1 cellular context compared by ENCODE assay signal in the genomic region with DNA sequence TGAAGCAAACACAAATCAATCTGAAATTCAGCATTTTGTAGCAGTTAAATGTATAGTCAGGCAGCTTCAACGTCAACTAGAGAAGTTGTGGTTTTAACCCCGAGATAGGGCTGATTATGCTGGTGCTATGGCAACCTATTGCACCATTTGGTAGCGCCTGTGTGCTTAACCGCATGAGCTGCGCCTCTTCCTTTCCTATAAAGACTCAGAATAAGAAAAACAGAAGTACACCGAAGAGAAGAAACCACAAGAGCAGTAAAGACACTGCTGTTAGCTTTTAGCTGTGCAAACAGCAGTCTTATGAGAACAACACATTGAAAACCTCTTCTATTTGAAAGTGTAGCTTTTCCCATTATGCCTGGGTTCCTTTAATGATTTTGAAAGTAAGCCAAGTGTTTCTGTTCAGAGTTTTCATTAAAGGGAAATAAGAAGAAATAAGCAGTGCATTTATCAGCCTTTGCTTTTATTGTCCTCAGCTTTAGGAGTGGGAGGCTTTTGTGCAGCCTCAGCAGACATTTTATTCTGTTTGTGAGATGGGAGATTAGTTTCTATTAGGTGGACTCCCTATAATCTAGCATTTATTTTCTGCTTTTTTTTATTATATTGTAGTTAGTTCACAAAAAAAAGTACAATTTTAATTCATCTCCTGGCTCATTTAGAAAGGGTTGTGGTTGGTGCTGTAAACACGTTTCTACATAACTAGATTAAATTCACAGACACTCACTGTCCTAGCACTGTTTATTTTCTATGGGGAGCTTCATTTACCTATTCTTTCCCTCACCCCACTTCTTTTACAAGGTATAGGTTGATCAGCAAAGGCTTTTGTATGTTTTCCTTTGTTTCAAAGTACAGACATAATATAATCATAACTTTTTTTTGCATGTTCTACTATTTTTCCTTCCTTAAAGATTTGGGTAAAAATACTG.
TF ChIP-seq lines count a peak whose summit lies in the region.

No MANE protein-coding gene starts in this region.

TF ChIP-seq in K562, 482 proteins besides CTCF, POLR2A, EP300 and RAD21 (continued from another document and continues in another):
- TF ChIP-seq, protein P1, sequence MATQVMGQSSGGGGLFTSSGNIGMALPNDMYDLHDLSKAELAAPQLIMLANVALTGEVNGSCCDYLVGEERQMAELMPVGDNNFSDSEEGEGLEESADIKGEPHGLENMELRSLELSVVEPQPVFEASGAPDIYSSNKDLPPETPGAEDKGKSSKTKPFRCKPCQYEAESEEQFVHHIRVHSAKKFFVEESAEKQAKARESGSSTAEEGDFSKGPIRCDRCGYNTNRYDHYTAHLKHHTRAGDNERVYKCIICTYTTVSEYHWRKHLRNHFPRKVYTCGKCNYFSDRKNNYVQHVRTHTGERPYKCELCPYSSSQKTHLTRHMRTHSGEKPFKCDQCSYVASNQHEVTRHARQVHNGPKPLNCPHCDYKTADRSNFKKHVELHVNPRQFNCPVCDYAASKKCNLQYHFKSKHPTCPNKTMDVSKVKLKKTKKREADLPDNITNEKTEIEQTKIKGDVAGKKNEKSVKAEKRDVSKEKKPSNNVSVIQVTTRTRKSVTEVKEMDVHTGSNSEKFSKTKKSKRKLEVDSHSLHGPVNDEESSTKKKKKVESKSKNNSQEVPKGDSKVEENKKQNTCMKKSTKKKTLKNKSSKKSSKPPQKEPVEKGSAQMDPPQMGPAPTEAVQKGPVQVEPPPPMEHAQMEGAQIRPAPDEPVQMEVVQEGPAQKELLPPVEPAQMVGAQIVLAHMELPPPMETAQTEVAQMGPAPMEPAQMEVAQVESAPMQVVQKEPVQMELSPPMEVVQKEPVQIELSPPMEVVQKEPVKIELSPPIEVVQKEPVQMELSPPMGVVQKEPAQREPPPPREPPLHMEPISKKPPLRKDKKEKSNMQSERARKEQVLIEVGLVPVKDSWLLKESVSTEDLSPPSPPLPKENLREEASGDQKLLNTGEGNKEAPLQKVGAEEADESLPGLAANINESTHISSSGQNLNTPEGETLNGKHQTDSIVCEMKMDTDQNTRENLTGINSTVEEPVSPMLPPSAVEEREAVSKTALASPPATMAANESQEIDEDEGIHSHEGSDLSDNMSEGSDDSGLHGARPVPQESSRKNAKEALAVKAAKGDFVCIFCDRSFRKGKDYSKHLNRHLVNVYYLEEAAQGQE (CRISPR knock-in tag; IDR thresholded peaks at IDR 0.05; ENCODE audit: low read depth) = no peak
- TF ChIP-seq GATA2 (CRISPR knock-in tag; IDR thresholded peaks at IDR 0.05) (peak; percentile 66), ZNF551 (CRISPR knock-in tag; IDR thresholded peaks at IDR 0.05) (no peak), MAFG (tag; conservative IDR thresholded peaks at IDR 0.05) (peak; percentile 39; the same call in 1 of the 2 replicates), ELF1 (tag; IDR thresholded peaks at IDR 0.05) (no peak), CCAR2 (IDR thresholded peaks at IDR 0.05; ENCODE audit: low read depth, low read length) (no peak), RHOXF2B (CRISPR knock-in tag; conservative IDR thresholded peaks at IDR 0.05) (no peak), ZNF253 (CRISPR knock-in tag; conservative IDR thresholded peaks at IDR 0.05) (no peak), HNRNPH1 (optimal IDR thresholded peaks at IDR 0.05; ENCODE audit: low read depth, low read length) (no peak), ZFP36 (IDR thresholded peaks at IDR 0.05; ENCODE audit: low read depth, low read length, partially characterized antibody) (no peak), NR0B1 (IDR thresholded peaks at IDR 0.05; ENCODE audit: partially characterized antibody) (no peak), ATF3 (IDR thresholded peaks at IDR 0.05) (peak; percentile 62; the same call in 1 of the 2 replicates), ATF3 (CRISPR knock-in tag; conservative IDR thresholded peaks at IDR 0.05) (no peak), IFI16 (CRISPR knock-in tag; IDR thresholded peaks at IDR 0.05) (no peak), DACH1 (IDR thresholded peaks at IDR 0.05; ENCODE audit: partially characterized antibody) (no peak), ZFX (CRISPR knock-in tag; IDR thresholded peaks at IDR 0.05) (no peak), EZH2 (IDR thresholded peaks at IDR 0.05; ENCODE audit: borderline replicate concordance, low read depth, low read length) (no peak), NONO (IDR thresholded peaks at IDR 0.05; ENCODE audit: low read depth in 2 of 2, low read length in 1 of 2) (no peak), MCM7 (IDR thresholded peaks at IDR 0.05) (no peak), TEAD4 (IDR thresholded peaks at IDR 0.05; ENCODE audit: low read length) (peak; percentile 65), TEAD4 (CRISPR knock-in tag; IDR thresholded peaks at IDR 0.05; ENCODE audit: borderline replicate concordance) (no peak), CREB3L1 (IDR thresholded peaks at IDR 0.05; ENCODE audit: borderline replicate concordance, low read depth) (no peak), ZNF263 (CRISPR knock-in tag; IDR thresholded peaks at IDR 0.05; ENCODE audit: borderline replicate concordance) (no peak), BRD4 (IDR thresholded peaks at IDR 0.05) (no peak), MEIS2 (IDR thresholded peaks at IDR 0.05; ENCODE audit: partially characterized antibody) (peak; percentile 3), HMGN3 (IDR thresholded peaks at IDR 0.05; ENCODE audit: borderline replicate concordance, extremely low read depth, insufficient read length, low read depth, low read length) (no peak), HDAC2 (IDR thresholded peaks at IDR 0.05) (no peak), NFRKB (IDR thresholded peaks at IDR 0.05; ENCODE audit: low read depth) (peak; percentile 69), PHB2 (IDR thresholded peaks at IDR 0.05; ENCODE audit: low read depth) (no peak), MAFK (IDR thresholded peaks at IDR 0.05; ENCODE audit: low read length) (peak; percentile 39), ETV5 (CRISPR knock-in tag; IDR thresholded peaks at IDR 0.05; ENCODE audit: low read depth) (no peak), STAT5A (IDR thresholded peaks at IDR 0.05; ENCODE audit: borderline replicate concordance, low read length) (no peak; the same call in 1 of the 2 replicates), NR3C1 (CRISPR knock-in tag; IDR thresholded peaks at IDR 0.05) (no peak), ZFP1 (CRISPR knock-in tag; IDR thresholded peaks at IDR 0.05) (no peak), ZNF76 (CRISPR knock-in tag; IDR thresholded peaks at IDR 0.05; ENCODE audit: borderline replicate concordance) (no peak), SLC30A9 (CRISPR knock-in tag; IDR thresholded peaks at IDR 0.05) (no peak), HNRNPL (IDR thresholded peaks at IDR 0.05; ENCODE audit: low read depth, low read length) (no peak), STAG1 (CRISPR knock-in tag; IDR thresholded peaks at IDR 0.05; ENCODE audit: borderline replicate concordance) (no peak), FOXA1 (IDR thresholded peaks at IDR 0.05; ENCODE audit: borderline replicate concordance) (no peak), MXI1 (IDR thresholded peaks at IDR 0.05; ENCODE audit: low read depth, low read length) (peak; percentile 91), SREBF1 (IDR thresholded peaks at IDR 0.05; ENCODE audit: borderline replicate concordance, low read depth, low read length) (no peak), BHLHE40 (IDR thresholded peaks at IDR 0.05; ENCODE audit: low read length) (no peak), ILK (tag; IDR thresholded peaks at IDR 0.05; ENCODE audit: borderline replicate concordance, low read depth) (no peak), NUFIP1 (IDR thresholded peaks at IDR 0.05; ENCODE audit: partially characterized antibody) (no peak), ZNF143 (CRISPR knock-in tag; IDR thresholded peaks at IDR 0.05) (no peak), SMARCC2 (IDR thresholded peaks at IDR 0.05; ENCODE audit: low read depth) (no peak), ZNF354B (CRISPR knock-in tag; IDR thresholded peaks at IDR 0.05) (no peak), POLR3G (IDR thresholded peaks at IDR 0.05; ENCODE audit: extremely low read depth, insufficient read length, insufficient replicate concordance) (no peak), SFPQ (IDR thresholded peaks at IDR 0.05; ENCODE audit: low read depth, low read length) (no peak), ZNF232 (CRISPR knock-in tag; IDR thresholded peaks at IDR 0.05) (no peak)
- TF ChIP-seq, protein P2, sequence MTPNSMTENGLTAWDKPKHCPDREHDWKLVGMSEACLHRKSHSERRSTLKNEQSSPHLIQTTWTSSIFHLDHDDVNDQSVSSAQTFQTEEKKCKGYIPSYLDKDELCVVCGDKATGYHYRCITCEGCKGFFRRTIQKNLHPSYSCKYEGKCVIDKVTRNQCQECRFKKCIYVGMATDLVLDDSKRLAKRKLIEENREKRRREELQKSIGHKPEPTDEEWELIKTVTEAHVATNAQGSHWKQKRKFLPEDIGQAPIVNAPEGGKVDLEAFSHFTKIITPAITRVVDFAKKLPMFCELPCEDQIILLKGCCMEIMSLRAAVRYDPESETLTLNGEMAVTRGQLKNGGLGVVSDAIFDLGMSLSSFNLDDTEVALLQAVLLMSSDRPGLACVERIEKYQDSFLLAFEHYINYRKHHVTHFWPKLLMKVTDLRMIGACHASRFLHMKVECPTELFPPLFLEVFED (CRISPR knock-in tag; conservative IDR thresholded peaks at IDR 0.05) = no peak
- TF ChIP-seq, protein P3, sequence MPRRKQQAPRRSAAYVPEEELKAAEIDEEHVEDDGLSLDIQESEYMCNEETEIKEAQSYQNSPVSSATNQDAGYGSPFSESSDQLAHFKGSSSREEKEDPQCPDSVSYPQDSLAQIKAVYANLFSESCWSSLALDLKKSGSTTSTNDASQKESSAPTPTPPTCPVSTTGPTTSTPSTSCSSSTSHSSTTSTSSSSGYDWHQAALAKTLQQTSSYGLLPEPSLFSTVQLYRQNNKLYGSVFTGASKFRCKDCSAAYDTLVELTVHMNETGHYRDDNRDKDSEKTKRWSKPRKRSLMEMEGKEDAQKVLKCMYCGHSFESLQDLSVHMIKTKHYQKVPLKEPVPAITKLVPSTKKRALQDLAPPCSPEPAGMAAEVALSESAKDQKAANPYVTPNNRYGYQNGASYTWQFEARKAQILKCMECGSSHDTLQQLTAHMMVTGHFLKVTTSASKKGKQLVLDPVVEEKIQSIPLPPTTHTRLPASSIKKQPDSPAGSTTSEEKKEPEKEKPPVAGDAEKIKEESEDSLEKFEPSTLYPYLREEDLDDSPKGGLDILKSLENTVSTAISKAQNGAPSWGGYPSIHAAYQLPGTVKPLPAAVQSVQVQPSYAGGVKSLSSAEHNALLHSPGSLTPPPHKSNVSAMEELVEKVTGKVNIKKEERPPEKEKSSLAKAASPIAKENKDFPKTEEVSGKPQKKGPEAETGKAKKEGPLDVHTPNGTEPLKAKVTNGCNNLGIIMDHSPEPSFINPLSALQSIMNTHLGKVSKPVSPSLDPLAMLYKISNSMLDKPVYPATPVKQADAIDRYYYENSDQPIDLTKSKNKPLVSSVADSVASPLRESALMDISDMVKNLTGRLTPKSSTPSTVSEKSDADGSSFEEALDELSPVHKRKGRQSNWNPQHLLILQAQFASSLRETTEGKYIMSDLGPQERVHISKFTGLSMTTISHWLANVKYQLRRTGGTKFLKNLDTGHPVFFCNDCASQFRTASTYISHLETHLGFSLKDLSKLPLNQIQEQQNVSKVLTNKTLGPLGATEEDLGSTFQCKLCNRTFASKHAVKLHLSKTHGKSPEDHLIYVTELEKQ (CRISPR knock-in tag; IDR thresholded peaks at IDR 0.05) = no peak
- TF ChIP-seq, protein P4, sequence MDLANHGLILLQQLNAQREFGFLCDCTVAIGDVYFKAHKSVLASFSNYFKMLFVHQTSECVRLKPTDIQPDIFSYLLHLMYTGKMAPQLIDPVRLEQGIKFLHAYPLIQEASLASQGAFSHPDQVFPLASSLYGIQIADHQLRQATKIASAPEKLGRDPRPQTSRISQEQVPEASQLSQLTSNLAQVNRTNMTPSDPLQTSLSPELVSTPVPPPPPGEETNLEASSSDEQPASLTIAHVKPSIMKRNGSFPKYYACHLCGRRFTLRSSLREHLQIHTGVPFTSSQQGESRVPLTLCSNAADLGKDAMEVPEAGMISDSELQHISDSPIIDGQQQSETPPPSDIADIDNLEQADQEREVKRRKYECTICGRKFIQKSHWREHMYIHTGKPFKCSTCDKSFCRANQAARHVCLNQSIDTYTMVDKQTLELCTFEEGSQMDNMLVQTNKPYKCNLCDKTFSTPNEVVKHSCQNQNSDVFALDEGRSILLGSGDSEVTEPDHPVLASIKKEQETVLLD (IDR thresholded peaks at IDR 0.05) = no peak
